ENCODE assay signal across 8 cellular contexts in the genomic region with DNA sequence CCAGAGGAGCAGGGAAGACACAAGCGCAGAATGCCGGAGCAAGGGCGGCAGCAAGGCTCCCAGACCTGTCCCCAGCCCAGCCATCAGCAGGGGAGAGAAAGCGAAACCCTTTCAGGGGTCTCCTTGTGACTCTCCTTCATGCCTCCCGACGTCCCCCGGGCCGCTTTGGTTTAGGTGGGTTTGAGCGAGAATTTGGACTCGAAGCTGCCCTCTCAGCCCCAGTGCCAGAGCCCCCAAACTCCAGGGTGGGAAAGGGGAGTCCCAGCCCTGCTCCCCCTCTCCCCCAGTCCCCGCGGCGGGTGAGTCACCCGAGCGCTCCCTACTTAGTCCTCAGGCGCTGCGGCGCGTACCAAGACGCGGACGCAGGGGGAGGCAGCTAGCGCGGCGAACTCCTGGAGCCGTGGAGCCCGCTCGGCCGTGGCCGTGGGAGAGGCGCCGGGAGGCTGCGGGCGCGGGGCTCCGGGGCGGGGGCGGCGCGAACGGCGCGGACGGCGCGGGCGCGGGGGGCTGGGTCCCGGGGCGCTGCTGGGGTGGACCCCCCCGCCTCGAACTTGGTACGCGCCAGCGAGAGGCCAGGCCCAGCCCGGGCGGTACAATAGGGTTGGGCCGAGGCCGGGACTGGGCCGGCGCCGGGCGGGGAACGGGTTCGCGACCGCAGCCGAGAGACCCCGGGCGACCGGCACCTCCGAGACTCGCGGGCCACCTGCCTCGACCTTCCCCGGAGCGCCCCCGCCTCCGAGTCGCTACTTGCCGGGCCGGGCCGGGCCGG. TPM values are rescaled to one million over a fixed set of nuclear protein-coding genes. Genes with fewer than 3 reads are reported as not detected.
DNase-seq lines count a peak whose midpoint lies in the region; ATAC-seq and TF ChIP-seq lines count a peak whose summit lies in the region.

A gene (plus strand): TSS at position 601 of the 769 bp plus-strand sequence. CDS start 258 bp downstream, outside the sequence.

- intact Hi-C loops in activated CD4-positive, alpha-beta T cell treated with anti-CD3 and anti-CD28 coated beads, Interleukin-2, amount 10 ng/mL, durations not matched to agents 24 days and 14 days (cut with micrococcal nuclease): loop anchor here (1.0 to 5.0 kb wide), 2 partner anchors 69 to 1322 kb away; a partner anchor contains a TSS
- intact Hi-C loops in colonic mucosa (cut with DNase I): loop anchor here (10.0 kb wide), 1 partner anchor 129 kb away; no protein-coding TSS in a partner anchor

- peaks cover 23% of the 10 kb centered on the region for H3K36me3 Mint-ChIP-seq in activated CD4-positive, alpha-beta T cell treated with anti-CD3 and anti-CD28 coated beads, Interleukin-2, amount 10 ng/mL, durations not matched to agents 24 days and 14 days (ENCODE audit: low read depth)

- H3K9me3 ChIP-seq in colonic mucosa: no peaks in the 10 kb centered on the region

- peak within 1 kb of the TSS; percentile 96 for H3K27ac Mint-ChIP-seq in activated CD4-positive, alpha-beta T cell treated with anti-CD3 and anti-CD28 coated beads, Interleukin-2, amount 10 ng/mL, durations not matched to agents 24 days and 14 days

- peaks cover 64% of the 10 kb centered on the region for H3K4me1 Mint-ChIP-seq in activated CD4-positive, alpha-beta T cell treated with anti-CD3 and anti-CD28 coated beads, Interleukin-2, amount 10 ng/mL, durations not matched to agents 24 days and 14 days

- no peaks in the 10 kb centered on the region for H3K36me3 ChIP-seq in colonic mucosa

- no peak for TF ChIP-seq CTCF in colonic mucosa (IDR thresholded peaks at IDR 0.05)

- ATAC-seq in HG03066 (IDR thresholded peaks at IDR 0.05; ENCODE audit: low read depth, unreplicated experiment): peak; percentile 50
- ATAC-seq in left lobe of liver: peak; percentile 87

- H3K27me3 ChIP-seq in colonic mucosa: no peaks in the 10 kb centered on the region

- H3K9me3 Mint-ChIP-seq in activated CD4-positive, alpha-beta T cell treated with anti-CD3 and anti-CD28 coated beads, Interleukin-2, amount 10 ng/mL, durations not matched to agents 24 days and 14 days: no peaks in the 10 kb centered on the region

- peak within 1 kb of the TSS; percentile 77 to 88 for H3K9ac ChIP-seq in colonic mucosa (ENCODE audit: low read depth in 2 of 2, low read length in 2 of 2)

- peaks cover 25% of the 10 kb centered on the region for H3K4me1 ChIP-seq in colonic mucosa

- H3K4me3 ChIP-seq in colonic mucosa: peak within 1 kb of the TSS; percentile 93

- peak within 1 kb of the TSS; percentile 96 for H3K4me3 Mint-ChIP-seq in activated CD4-positive, alpha-beta T cell treated with anti-CD3 and anti-CD28 coated beads, Interleukin-2, amount 10 ng/mL, durations not matched to agents 24 days and 14 days

- peak; percentile 79 for DNase-seq in SIG-M5 treated with dmso at 0.1 percent for 504 hours (lab: John Stamatoyannopoulos, UW; ENCODE audit: unreplicated experiment)
- no peak for DNase-seq in SIG-M5 (lab: John Stamatoyannopoulos, UW)
- peak; percentile 58 for DNase-seq in NCI-H460 (ENCODE audit: extremely low read depth, low read depth)
- peak; percentile 94 for DNase-seq in activated CD4-positive, alpha-beta T cell treated with anti-CD3 and anti-CD28 coated beads, Interleukin-2, amount 10 ng/mL, durations not matched to agents 24 days and 14 days
- DNase-seq in colonic mucosa: peak; percentile 89
- DNase-seq in left lobe of liver (ENCODE audit: low spot score): peak; percentile 87
- DNase-seq in stimulated activated CD4-positive, alpha-beta T cell treated with anti-CD3 and anti-CD28 coated beads, Interleukin-2, amount 100 ng/mL, for 4 hours (ENCODE audit: low read depth): peak; percentile 77

- peak within 1 kb of the TSS; percentile 96 for H3K27ac ChIP-seq in colonic mucosa

- H3K27me3 Mint-ChIP-seq in activated CD4-positive, alpha-beta T cell treated with anti-CD3 and anti-CD28 coated beads, Interleukin-2, amount 10 ng/mL, durations not matched to agents 24 days and 14 days: no peaks in the 10 kb centered on the region

RNA-seq across cellular contexts. Expression of the gene that starts here (rescaled TPM):
- 33.7 and 33.9 TPM in 2 replicates for total RNA-seq in NCI-H460 (2014; rRNA removed; shearing (Covaris generic))
- polyA plus RNA-seq in NCI-H460 (2014; cell fraction: nucleus; rRNA removed): 41.3 and 69.0 TPM in 2 replicates
- total RNA-seq in activated CD4-positive, alpha-beta T cell treated with anti-CD3 and anti-CD28 coated beads, Interleukin-2, amount 10 ng/mL, durations not matched to agents 24 days and 14 days: 170 and 177 TPM in 2 replicates
- total RNA-seq in colonic mucosa (10 to 100 TPM; 37.7 to 50.0 TPM), left lobe of liver (13.3 TPM)
